Comparison of ENCODE assay signal across 2 cellular contexts in genomic region chr17:31841850-31842415, GRCh38.
TF ChIP-seq lines count a peak whose summit lies in the region.

No MANE protein-coding gene starts in this region.

TF ChIP-seq in endothelial cell of umbilical vein, 7 proteins besides CTCF, POLR2A, EP300 and RAD21:
- no peak for TF ChIP-seq POLR2AphosphoS5 (IDR thresholded peaks at IDR 0.05; ENCODE audit: insufficient read depth, low read depth, low read length)
- no peak for TF ChIP-seq GATA2 (IDR thresholded peaks at IDR 0.05; ENCODE audit: insufficient read depth, insufficient read length, low read depth, low read length)
- no peak for TF ChIP-seq FOS (IDR thresholded peaks at IDR 0.05; ENCODE audit: borderline replicate concordance, insufficient read depth, low read length)
- no peak for TF ChIP-seq EZH2 (IDR thresholded peaks at IDR 0.05; ENCODE audit: borderline replicate concordance, low read depth, low read length, severe bottlenecking)
- no peak for TF ChIP-seq JUN (IDR thresholded peaks at IDR 0.05; ENCODE audit: borderline replicate concordance, insufficient read depth, insufficient read length, low read depth)
- no peak for TF ChIP-seq MYC (IDR thresholded peaks at IDR 0.05; ENCODE audit: low read depth, low read length)
- no peak for TF ChIP-seq MAX (IDR thresholded peaks at IDR 0.05; ENCODE audit: insufficient read depth, insufficient read length)

TF ChIP-seq in neural cell, 6 proteins besides CTCF, POLR2A, EP300 and RAD21:
- TF ChIP-seq POLR2AphosphoS5 (IDR thresholded peaks at IDR 0.05) (no peak), MXI1 (conservative IDR thresholded peaks at IDR 0.05; ENCODE audit: poor library complexity, severe bottlenecking) (no peak), TAF1 (IDR thresholded peaks at IDR 0.05; ENCODE audit: low read depth) (no peak), SMC3 (conservative IDR thresholded peaks at IDR 0.05; ENCODE audit: poor library complexity) (no peak), REST (IDR thresholded peaks at IDR 0.05; ENCODE audit: borderline replicate concordance) (no peak), EZH2 (IDR thresholded peaks at IDR 0.05; ENCODE audit: borderline replicate concordance, insufficient read depth, low read length, poor library complexity, severe bottlenecking) (no peak)
TF ChIP-seq in neural cell: peak in this region for 0.
